In genomic region chr7:5287802-5288201, GRCh38 we compare ENCODE assay signal across 30 cellular contexts.
"Had no signal": no experiment of that assay in that cellular context is flagged by ENCODE, and none has a peak within 500 bp of the region (broad histone marks: within the 10 kb centered on the region; RNA-seq: fewer than 3 reads in every experiment).

No MANE protein-coding gene starts in this region.

- H2AFZ ChIP-seq: neural progenitor cell, parathyroid adenoma had no signal

- H3K27ac ChIP-seq: neural progenitor cell, neutrophil, ovary, parathyroid adenoma, psoas muscle, skin epidermis, spleen, suprapubic skin, testis, tibial artery, transverse colon, upper lobe of right lung, vagina had no signal

- H3K9me3 ChIP-seq: neutrophil, ovary, psoas muscle, spleen, suprapubic skin, testis, tibial artery, transverse colon, upper lobe of right lung, vagina had no signal

- H3K79me2 ChIP-seq: parathyroid adenoma had no signal

- H3K36me3 ChIP-seq: neural progenitor cell, neutrophil, ovary, spleen, suprapubic skin, tibial artery, transverse colon, upper lobe of right lung, vagina had no signal

- ATAC-seq: naive thymus-derived CD4-positive, alpha-beta T cell; natural killer cell; psoas muscle; right cardiac atrium; sciatic nerve; stimulated activated memory B cell treated with anti-CD40 and anti-IgM and Interleukin-4, amounts not matched to agents 10 μg/mL and 1 μg/mL and 100 μg/mL, for 72 hours; stimulated activated naive CD8-positive, alpha-beta T cell treated with anti-CD3 and anti-CD28 coated beads, Interleukin-15, amount 100 ng/mL, for 72 hours; stimulated activated naive CD8-positive, alpha-beta T cell treated with anti-CD3 and anti-CD28 coated beads, Interleukin-15, Interleukin-2, amounts not matched to agents 100 U/mL and 50 U/mL, for 24 hours; upper lobe of right lung had no signal

- H3K4me2 ChIP-seq: neural progenitor cell, smooth muscle cell had no signal

- H3K4me3 ChIP-seq: neural progenitor cell, ovary, psoas muscle, skin epidermis, smooth muscle cell, spleen, suprapubic skin, testis, tibial artery, transverse colon, upper lobe of right lung, vagina had no signal

- H3K9ac ChIP-seq: neural progenitor cell, parathyroid adenoma had no signal

- H3K27me3 ChIP-seq: ovary, testis, vagina had no signal

- DNase-seq: naive thymus-derived CD4-positive, alpha-beta T cell; natural killer cell; nucleus accumbens; ovary; posterior cingulate gyrus; psoas muscle; right cardiac atrium; spleen; stimulated activated CD4-positive, alpha-beta T cell treated with anti-CD3 and anti-CD28 coated beads, Interleukin-12 subunit alpha, Interleukin-12 subunit beta, amount 100 ng/mL, for 4 hours; stimulated activated CD4-positive, alpha-beta T cell treated with anti-CD3 and anti-CD28 coated beads, Interleukin-1b, Interleukin-23, amount 100 ng/mL, for 48 hours; stimulated activated CD4-positive, alpha-beta T cell treated with anti-CD3 and anti-CD28 coated beads, Interleukin-4, amount 100 ng/mL, for 1 hour; stimulated activated CD4-positive, alpha-beta T cell treated with anti-CD3 and anti-CD28 coated beads, Interleukin-4, amount 100 ng/mL, for 4 hours; stimulated activated CD8-positive, alpha-beta memory T cell treated with anti-CD3 and anti-CD28 coated beads, Interleukin-4, amount 100 ng/mL, for 48 hours; stimulated activated naive CD4-positive, alpha-beta T cell; stimulated activated naive CD8-positive, alpha-beta T cell treated with anti-CD3 and anti-CD28 coated beads, Interleukin-15, amount 100 ng/mL, for 72 hours; stimulated activated naive CD8-positive, alpha-beta T cell treated with anti-CD3 and anti-CD28 coated beads, Interleukin-15, Interleukin-2, amounts not matched to agents 100 U/mL and 50 U/mL, for 24 hours; substantia nigra; testis; tibial artery; transverse colon; upper lobe of right lung had no signal

- H3K4me1 ChIP-seq: neural progenitor cell, parathyroid adenoma, psoas muscle had no signal
